In the genomic region with DNA sequence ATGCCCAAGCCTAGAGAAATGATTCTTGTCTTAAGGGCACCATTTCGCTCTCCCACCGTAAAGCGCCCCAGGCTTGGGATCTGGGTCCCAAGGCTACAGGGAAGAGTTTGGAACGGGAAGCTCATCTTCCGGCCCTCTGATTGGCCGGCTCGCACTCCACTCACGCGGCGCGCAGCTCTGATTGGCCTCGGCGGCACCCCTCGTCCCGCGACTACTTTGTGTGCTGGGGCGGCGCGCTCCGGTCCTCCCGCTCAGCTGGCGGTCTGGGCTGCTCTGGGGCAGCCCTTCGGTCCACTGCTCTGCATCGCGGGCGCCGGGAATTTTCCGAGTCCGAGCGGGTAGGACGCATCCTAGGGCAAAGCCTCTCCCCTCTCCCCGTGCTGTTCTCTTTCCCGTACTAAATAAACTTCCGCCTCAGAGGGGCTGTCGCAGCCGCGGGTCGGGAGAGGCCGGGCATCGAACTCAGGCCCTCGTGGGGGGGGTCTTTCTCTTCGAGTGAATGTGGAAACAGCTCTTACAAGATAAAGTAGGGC, we compare ENCODE assay signal across 7 cellular contexts.
DNase-seq lines count a peak whose midpoint lies in the region; ATAC-seq and TF ChIP-seq lines count a peak whose summit lies in the region.

No MANE protein-coding gene starts in this region.

- H3K4me3 ChIP-seq in retinal pigment epithelial cell (ENCODE audit: low read length) = peak overlapping the region; percentile 70

- peak; percentile 80 for TF ChIP-seq POLR2A in GM15510 (IDR thresholded peaks at IDR 0.05; ENCODE audit: borderline replicate concordance, extremely low read depth, insufficient read length)

- TF ChIP-seq CTCF in retinal pigment epithelial cell (conservative IDR thresholded peaks at IDR 0.05; ENCODE audit: low read depth, low read length) = no peak

- DNase-seq in NCI-H1694 treated with DMSO at 0.1 percent for 48 hours (lab: John Stamatoyannopoulos, UW) (peak; percentile 95), T1000 (lab: John Stamatoyannopoulos, UW) (peak; percentile 84), astrocyte of the hippocampus (ENCODE audit: low read depth, low spot score) (peak; percentile 97), hypothalamus (lab: John Stamatoyannopoulos, UW) (peak; percentile 68 to 97 (median 90)), retinal pigment epithelial cell (ENCODE audit: low read depth) (peak; percentile 67)

- peak; percentile 56 for ATAC-seq in HG02852 (IDR thresholded peaks at IDR 0.05; ENCODE audit: unreplicated experiment)

Comparison
In these comparisons a context has a peak if more than half of its experiments do, and no peak if none do; other contexts are left out.
1. Peak in every context shown above with its lines: DNase-seq, ATAC-seq and H3K4me3 ChIP-seq.